1 cellular context compared by ENCODE assay signal in the genomic region with DNA sequence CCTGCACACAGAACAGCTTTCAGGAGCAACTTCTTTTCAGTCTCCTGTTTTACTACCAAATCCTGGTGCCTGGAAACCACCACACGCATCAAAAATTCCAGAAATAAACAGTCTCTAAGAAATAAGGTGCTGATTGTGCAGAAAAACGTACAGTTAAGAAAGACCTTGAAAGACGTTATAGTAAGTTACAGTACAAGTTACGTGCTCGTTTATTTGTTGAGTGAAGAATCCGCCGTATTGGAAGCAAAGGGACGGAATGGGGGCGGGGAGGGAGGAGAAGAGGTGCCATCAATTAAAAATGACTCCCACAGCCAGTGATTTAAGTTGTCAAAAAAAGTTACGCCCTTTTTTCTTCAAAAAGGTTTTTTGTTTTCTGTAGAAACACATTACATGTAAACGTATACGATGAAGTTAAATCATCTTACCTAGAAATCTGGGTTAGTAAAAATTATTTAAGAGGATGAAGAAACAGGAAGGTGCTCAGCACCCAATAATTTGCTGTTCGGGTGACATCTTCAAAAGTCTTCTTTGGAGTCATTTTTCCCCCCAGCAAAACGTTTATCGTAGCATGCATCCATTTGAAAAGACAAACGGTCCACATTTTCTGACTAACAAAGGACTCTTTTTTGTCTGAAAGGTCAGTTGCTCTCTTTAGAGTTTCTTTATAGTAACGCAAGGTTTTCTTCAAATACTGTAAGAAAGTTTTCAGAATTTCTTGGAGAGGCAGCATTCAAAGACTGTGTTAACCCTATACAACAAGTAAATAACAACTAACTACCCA.
TF ChIP-seq lines count a peak whose summit lies in the region.

No MANE protein-coding gene starts in this region.

TF ChIP-seq in K562, 482 proteins besides CTCF, POLR2A, EP300 and RAD21 (continued from another document):
- TF ChIP-seq MAFK (IDR thresholded peaks at IDR 0.05; ENCODE audit: low read length), result 0 out of 2 replicates have a peak, but pooled peaks have one; percentile 8
- peak; percentile 22; the same call in 1 of the 2 replicates for TF ChIP-seq MAFG (tag; conservative IDR thresholded peaks at IDR 0.05)
- TF ChIP-seq BMI1 (IDR thresholded peaks at IDR 0.05; ENCODE audit: low read length), result no peak
- TF ChIP-seq, protein P1, sequence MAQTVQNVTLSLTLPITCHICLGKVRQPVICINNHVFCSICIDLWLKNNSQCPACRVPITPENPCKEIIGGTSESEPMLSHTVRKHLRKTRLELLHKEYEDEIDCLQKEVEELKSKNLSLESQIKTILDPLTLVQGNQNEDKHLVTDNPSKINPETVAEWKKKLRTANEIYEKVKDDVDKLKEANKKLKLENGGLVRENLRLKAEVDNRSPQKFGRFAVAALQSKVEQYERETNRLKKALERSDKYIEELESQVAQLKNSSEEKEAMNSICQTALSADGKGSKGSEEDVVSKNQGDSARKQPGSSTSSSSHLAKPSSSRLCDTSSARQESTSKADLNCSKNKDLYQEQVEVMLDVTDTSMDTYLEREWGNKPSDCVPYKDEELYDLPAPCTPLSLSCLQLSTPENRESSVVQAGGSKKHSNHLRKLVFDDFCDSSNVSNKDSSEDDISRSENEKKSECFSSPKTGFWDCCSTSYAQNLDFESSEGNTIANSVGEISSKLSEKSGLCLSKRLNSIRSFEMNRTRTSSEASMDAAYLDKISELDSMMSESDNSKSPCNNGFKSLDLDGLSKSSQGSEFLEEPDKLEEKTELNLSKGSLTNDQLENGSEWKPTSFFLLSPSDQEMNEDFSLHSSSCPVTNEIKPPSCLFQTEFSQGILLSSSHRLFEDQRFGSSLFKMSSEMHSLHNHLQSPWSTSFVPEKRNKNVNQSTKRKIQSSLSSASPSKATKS (CRISPR knock-in tag; IDR thresholded peaks at IDR 0.05), result no peak
- no peak for TF ChIP-seq SP2 (IDR thresholded peaks at IDR 0.05; ENCODE audit: extremely low read depth, low read depth, low read length, poor library complexity, severe bottlenecking)
- TF ChIP-seq, protein P2, sequence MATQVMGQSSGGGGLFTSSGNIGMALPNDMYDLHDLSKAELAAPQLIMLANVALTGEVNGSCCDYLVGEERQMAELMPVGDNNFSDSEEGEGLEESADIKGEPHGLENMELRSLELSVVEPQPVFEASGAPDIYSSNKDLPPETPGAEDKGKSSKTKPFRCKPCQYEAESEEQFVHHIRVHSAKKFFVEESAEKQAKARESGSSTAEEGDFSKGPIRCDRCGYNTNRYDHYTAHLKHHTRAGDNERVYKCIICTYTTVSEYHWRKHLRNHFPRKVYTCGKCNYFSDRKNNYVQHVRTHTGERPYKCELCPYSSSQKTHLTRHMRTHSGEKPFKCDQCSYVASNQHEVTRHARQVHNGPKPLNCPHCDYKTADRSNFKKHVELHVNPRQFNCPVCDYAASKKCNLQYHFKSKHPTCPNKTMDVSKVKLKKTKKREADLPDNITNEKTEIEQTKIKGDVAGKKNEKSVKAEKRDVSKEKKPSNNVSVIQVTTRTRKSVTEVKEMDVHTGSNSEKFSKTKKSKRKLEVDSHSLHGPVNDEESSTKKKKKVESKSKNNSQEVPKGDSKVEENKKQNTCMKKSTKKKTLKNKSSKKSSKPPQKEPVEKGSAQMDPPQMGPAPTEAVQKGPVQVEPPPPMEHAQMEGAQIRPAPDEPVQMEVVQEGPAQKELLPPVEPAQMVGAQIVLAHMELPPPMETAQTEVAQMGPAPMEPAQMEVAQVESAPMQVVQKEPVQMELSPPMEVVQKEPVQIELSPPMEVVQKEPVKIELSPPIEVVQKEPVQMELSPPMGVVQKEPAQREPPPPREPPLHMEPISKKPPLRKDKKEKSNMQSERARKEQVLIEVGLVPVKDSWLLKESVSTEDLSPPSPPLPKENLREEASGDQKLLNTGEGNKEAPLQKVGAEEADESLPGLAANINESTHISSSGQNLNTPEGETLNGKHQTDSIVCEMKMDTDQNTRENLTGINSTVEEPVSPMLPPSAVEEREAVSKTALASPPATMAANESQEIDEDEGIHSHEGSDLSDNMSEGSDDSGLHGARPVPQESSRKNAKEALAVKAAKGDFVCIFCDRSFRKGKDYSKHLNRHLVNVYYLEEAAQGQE (CRISPR knock-in tag; IDR thresholded peaks at IDR 0.05; ENCODE audit: low read depth), result no peak
- TF ChIP-seq IFI16 (CRISPR knock-in tag; IDR thresholded peaks at IDR 0.05), result no peak
TF ChIP-seq in K562: peak in this region for 5.
